ENCODE assay signal across 20 cellular contexts in genomic region chr5:17425385-17426070, GRCh38.
DNase-seq lines count a peak whose midpoint lies in the region; ATAC-seq and TF ChIP-seq lines count a peak whose summit lies in the region.
"Had no signal": no experiment of that assay in that cellular context is flagged by ENCODE, and none has a peak within 500 bp of the region (broad histone marks: within the 10 kb centered on the region; RNA-seq: fewer than 3 reads in every experiment).

No MANE protein-coding gene starts in this region.

- no peak for DNase-seq in neuronal stem cell (ENCODE audit: low spot score)
- DNase-seq in BE2C, result no peak
- no peak for DNase-seq in stimulated activated effector memory CD8-positive, alpha-beta T cell treated with anti-CD3 and anti-CD28 coated beads, Interleukin-12 subunit alpha, Interleukin-12 subunit beta, amount 100 ng/mL, for 72 hours (ENCODE audit: low spot score in 2 of 2)
- DNase-seq: 8988T; CD4-positive, CD25-positive, alpha-beta regulatory T cell; DMS53; HCEC 1CT; NCI-H1048; NCI-H2107; NCI-H226; NCI-H526; NK-92 treated with Interleukin-12 subunit alpha and Interleukin-12 subunit beta, amount 100 ng/mL, for 24 hours; PC-9; T-helper 1 cell had no signal

- peak; percentile 58 for ATAC-seq in GM19351 (IDR thresholded peaks at IDR 0.05; ENCODE audit: unreplicated experiment)
- ATAC-seq in HG02885 (IDR thresholded peaks at IDR 0.05; ENCODE audit: poor library complexity, unreplicated experiment), result peak; percentile 73
- no peak for ATAC-seq in HG03457 (IDR thresholded peaks at IDR 0.05; ENCODE audit: unreplicated experiment)
- ATAC-seq in stimulated activated effector memory CD8-positive, alpha-beta T cell treated with anti-CD3 and anti-CD28 coated beads, Interleukin-12 subunit alpha, Interleukin-12 subunit beta, amount 100 ng/mL, for 72 hours, result no peak

- H4K91ac ChIP-seq in neuronal stem cell (ENCODE audit: low read depth, low read length, poor library complexity), result no peak overlapping the region

- no peak overlapping the region for H2BK15ac ChIP-seq in neuronal stem cell (ENCODE audit: low read length)

- no peak overlapping the region for H3K23ac ChIP-seq in neuronal stem cell (ENCODE audit: low read depth, low read length, poor library complexity)

- H3K79me1 ChIP-seq in neuronal stem cell (ENCODE audit: low read depth, low read length), result no peaks in the 10 kb centered on the region

- H2AFZ ChIP-seq in SU-DHL-6 (ENCODE audit: low read depth, low read length, severe bottlenecking) (peak overlapping the region; percentile 4), neuronal stem cell (ENCODE audit: low read length) (no peak overlapping the region)
- H2AFZ ChIP-seq: PC-9 had no signal

- H3K4ac ChIP-seq in neuronal stem cell (ENCODE audit: low read length), result no peak overlapping the region

- H3K9ac ChIP-seq in BLaER1 (no peak overlapping the region), SU-DHL-6 (ENCODE audit: low read length) (0 out of 2 replicates have a peak overlapping the region, but pooled peaks have one; percentile 12), neuronal stem cell (ENCODE audit: low read depth, low read length, poor library complexity) (no peak overlapping the region)

- no peak overlapping the region for H2BK120ac ChIP-seq in neuronal stem cell (ENCODE audit: low read depth, low read length)

- no CpG with 5 or more reads among the region's 8 CpGs for WGBS in neuronal stem cell (ENCODE audit: extremely low coverage in 2 of 2, insufficient read length in 2 of 2, insufficient replicate concordance in 1 of 2), 2 donors

- no peak overlapping the region for H2BK5ac ChIP-seq in neuronal stem cell (ENCODE audit: low read length)

- peaks cover 13% of the 10 kb centered on the region for H3K9me3 Mint-ChIP-seq in stimulated activated effector memory CD8-positive, alpha-beta T cell treated with anti-CD3 and anti-CD28 coated beads, Interleukin-12 subunit alpha, Interleukin-12 subunit beta, amount 100 ng/mL, for 72 hours

- H3F3A ChIP-seq in SU-DHL-6 (ENCODE audit: insufficient read depth), result no peaks in the 10 kb centered on the region

- peak overlapping the region; percentile 5; the same call in 1 of the 2 replicates for H3K4me2 ChIP-seq in BLaER1
- H3K4me2 ChIP-seq in SU-DHL-6 (ENCODE audit: low read depth, low read length, poor library complexity, severe bottlenecking), result peak overlapping the region; percentile 33
- no peak overlapping the region for H3K4me2 ChIP-seq in neuronal stem cell (ENCODE audit: insufficient read depth, low read length, poor library complexity, severe bottlenecking)
- H3K4me2 ChIP-seq: PC-9 had no signal

- H4K20me1 ChIP-seq in BLaER1 (no peaks in the 10 kb centered on the region), SU-DHL-6 (ENCODE audit: low read depth, low read length) (no peaks in the 10 kb centered on the region)

- no peak overlapping the region for H3K4me3 ChIP-seq in BLaER1
- H3K4me3 ChIP-seq in SU-DHL-6 (ENCODE audit: insufficient read depth, low read length, poor library complexity, severe bottlenecking), result no peak overlapping the region
- H3K4me3 ChIP-seq in neuronal stem cell (ENCODE audit: low read length in 2 of 2), result no peak overlapping the region
- H3K4me3 ChIP-seq in BE2C (ENCODE audit: low read depth, low read length), result no peak overlapping the region
- H3K4me3 ChIP-seq: PC-9 had no signal

- H2BK12ac ChIP-seq in neuronal stem cell (ENCODE audit: low read length), result no peak overlapping the region

- no peak overlapping the region for H3K27ac Mint-ChIP-seq in stimulated activated effector memory CD8-positive, alpha-beta T cell treated with anti-CD3 and anti-CD28 coated beads, Interleukin-12 subunit alpha, Interleukin-12 subunit beta, amount 100 ng/mL, for 72 hours
- H3K27ac Mint-ChIP-seq: CD4-positive, CD25-positive, alpha-beta regulatory T cell had no signal

- H3K9me2 ChIP-seq in SU-DHL-6 (replicated peaks; ENCODE audit: insufficient read depth, low read length), result no peaks in the 10 kb centered on the region

- no peak overlapping the region for H3K14ac ChIP-seq in neuronal stem cell (ENCODE audit: low read length)

- no peak for TF ChIP-seq CTCF in SU-DHL-6 (IDR thresholded peaks at IDR 0.05; ENCODE audit: insufficient read depth, low read length, poor library complexity, severe bottlenecking)
- TF ChIP-seq CTCF in BE2C (IDR thresholded peaks at IDR 0.05; ENCODE audit: low read depth, low read length), result no peak

- H3K36me3 Mint-ChIP-seq in stimulated activated effector memory CD8-positive, alpha-beta T cell treated with anti-CD3 and anti-CD28 coated beads, Interleukin-12 subunit alpha, Interleukin-12 subunit beta, amount 100 ng/mL, for 72 hours, result no peaks in the 10 kb centered on the region
- H3K36me3 Mint-ChIP-seq: CD4-positive, CD25-positive, alpha-beta regulatory T cell had no signal

- H3K27ac ChIP-seq in BLaER1 (no peak overlapping the region), SU-DHL-6 (ENCODE audit: low read depth, low read length) (no peak overlapping the region), neuronal stem cell (replicated peaks; ENCODE audit: low read length) (no peak overlapping the region)
- H3K27ac ChIP-seq: HL-60, PC-9 had no signal

- no peak overlapping the region for H3K4me3 Mint-ChIP-seq in stimulated activated effector memory CD8-positive, alpha-beta T cell treated with anti-CD3 and anti-CD28 coated beads, Interleukin-12 subunit alpha, Interleukin-12 subunit beta, amount 100 ng/mL, for 72 hours
- H3K4me3 Mint-ChIP-seq: CD4-positive, CD25-positive, alpha-beta regulatory T cell had no signal

- H2AK5ac ChIP-seq in neuronal stem cell (ENCODE audit: low read depth, low read length), result no peak overlapping the region

- H3K27me3 ChIP-seq in BLaER1 (no peaks in the 10 kb centered on the region), SU-DHL-6 (ENCODE audit: low read length) (no peaks in the 10 kb centered on the region), neuronal stem cell (ENCODE audit: control insufficient read depth in 3 of 3, insufficient read depth in 3 of 3, low read depth in 1 of 3, low read length in 3 of 3) (no peaks in the 10 kb centered on the region), BE2C (no peaks in the 10 kb centered on the region)

- H3K18ac ChIP-seq in neuronal stem cell (ENCODE audit: low read length), result no peak overlapping the region

- H3K4me1 ChIP-seq in BLaER1 (peaks cover 10% of the 10 kb centered on the region), neuronal stem cell (ENCODE audit: control insufficient read depth in 2 of 2, insufficient read depth in 1 of 2, low read depth in 1 of 2, low read length in 2 of 2) (no peaks in the 10 kb centered on the region), BE2C (no peaks in the 10 kb centered on the region)

- H3K4me1 Mint-ChIP-seq in stimulated activated effector memory CD8-positive, alpha-beta T cell treated with anti-CD3 and anti-CD28 coated beads, Interleukin-12 subunit alpha, Interleukin-12 subunit beta, amount 100 ng/mL, for 72 hours, result no peaks in the 10 kb centered on the region
- H3K4me1 Mint-ChIP-seq: CD4-positive, CD25-positive, alpha-beta regulatory T cell had no signal

- H4K8ac ChIP-seq in neuronal stem cell (ENCODE audit: low read depth, low read length), result no peak overlapping the region

- H3K9me3 ChIP-seq in BLaER1 (no peaks in the 10 kb centered on the region), SU-DHL-6 (ENCODE audit: insufficient read depth, low read length) (no peaks in the 10 kb centered on the region), neuronal stem cell (replicated peaks in 1 of 2; ENCODE audit: control insufficient read depth in 2 of 2, insufficient read depth in 1 of 2, low read depth in 1 of 2, low read length in 2 of 2) (no peaks in the 10 kb centered on the region), BE2C (0 out of 2 replicates have a peak, but pooled peaks cover 2% of the 10 kb centered on the region)

- H3K79me2 ChIP-seq in SU-DHL-6 (ENCODE audit: insufficient read depth, low read length), result no peaks in the 10 kb centered on the region

- H3K36me3 ChIP-seq in BLaER1, result no peaks in the 10 kb centered on the region
- no peaks in the 10 kb centered on the region for H3K36me3 ChIP-seq in SU-DHL-6 (ENCODE audit: low read length)
- H3K36me3 ChIP-seq in neuronal stem cell (replicated peaks in 1 of 2; ENCODE audit: control insufficient read depth in 2 of 2, insufficient read depth in 2 of 2, low read length in 2 of 2), result no peaks in the 10 kb centered on the region
- no peaks in the 10 kb centered on the region for H3K36me3 ChIP-seq in BE2C

Comparison
In these comparisons a context has a peak if more than half of its experiments do, and no peak if none do; other contexts are left out.
1. ATAC-seq: peak in GM19351 (single experiment) and HG02885 (single experiment); none in HG03457 (single experiment) and stimulated activated effector memory CD8-positive, alpha-beta T cell treated with anti-CD3 and anti-CD28 coated beads, Interleukin-12 subunit alpha, Interleukin-12 subunit beta, amount 100 ng/mL, for 72 hours (single experiment).